2 cellular contexts compared by ENCODE assay signal in genomic region chr7:83150310-83150709, GRCh38.
TF ChIP-seq lines count a peak whose summit lies in the region.

No MANE protein-coding gene starts in this region.

TF ChIP-seq in A549, 52 proteins besides CTCF, POLR2A, EP300 and RAD21 (continued from another document):
- TF ChIP-seq MAX (IDR thresholded peaks at IDR 0.05) (no peak), BHLHE40 (IDR thresholded peaks at IDR 0.05; ENCODE audit: low read depth, low read length) (no peak), FOXS1 (CRISPR knock-in tag; IDR thresholded peaks at IDR 0.05) (no peak)
TF ChIP-seq in A549: peak in this region for 0.

TF ChIP-seq in WTC11, 78 proteins besides CTCF, POLR2A, EP300 and RAD21 (continued from another document):
- TF ChIP-seq IRF2 (CRISPR knock-in tag; IDR thresholded peaks at IDR 0.05; ENCODE audit: borderline replicate concordance, low read depth) (no peak), TCF7 (CRISPR knock-in tag; IDR thresholded peaks at IDR 0.05; ENCODE audit: low read depth) (no peak), CREM (CRISPR knock-in tag; IDR thresholded peaks at IDR 0.05) (no peak), PRDM15 (CRISPR knock-in tag; IDR thresholded peaks at IDR 0.05) (no peak), ZNF219 (CRISPR knock-in tag; IDR thresholded peaks at IDR 0.05; ENCODE audit: borderline replicate concordance) (no peak), RORB (CRISPR knock-in tag; IDR thresholded peaks at IDR 0.05) (no peak), NR3C1 (CRISPR knock-in tag; conservative IDR thresholded peaks at IDR 0.05; ENCODE audit: low read depth) (no peak)
